Comparison of ENCODE assay signal across 9 cellular contexts in genomic region chr2:191012845-191013616, GRCh38. TPM values are rescaled to one million over a fixed set of nuclear protein-coding genes. Genes with fewer than 3 reads are reported as not detected.
DNase-seq lines count a peak whose midpoint lies in the region; FAIRE-seq and TF ChIP-seq lines count a peak whose summit lies in the region.
"Had no signal": no experiment of that assay in that cellular context is flagged by ENCODE, and none has a peak within 500 bp of the region (broad histone marks: within the 10 kb centered on the region; RNA-seq: fewer than 3 reads in every experiment).

No MANE protein-coding gene starts in this region.

- WGBS in HUES64 = 66% methylated on average over 10 of the region's 11 CpGs

- H3K4me3 Mint-ChIP-seq in activated T-helper 2 cell treated with anti-CD3 and anti-CD28 coated beads, Interferon-gamma antibody, Interleukin-2, Interleukin-4, amounts not matched to agents 10 μg/mL and 5 μg/mL and 100 μg/mL, durations not matched to agents 14 hours and 24 hours and 36 hours (ENCODE audit: low read depth) = no peak overlapping the region

- H3K27ac Mint-ChIP-seq in activated T-helper 2 cell treated with anti-CD3 and anti-CD28 coated beads, Interferon-gamma antibody, Interleukin-2, Interleukin-4, amounts not matched to agents 10 μg/mL and 5 μg/mL and 100 μg/mL, durations not matched to agents 14 hours and 24 hours and 36 hours = no peak overlapping the region

- peak overlapping the region; percentile 74 for H3K9ac ChIP-seq in HUES64 (ENCODE audit: low read depth, low read length)
- peak overlapping the region; percentile 95 for H3K9ac ChIP-seq in muscle layer of colon (ENCODE audit: low read length)

- H3K27ac ChIP-seq in HUES64 (ENCODE audit: low read depth, low read length) (no peak overlapping the region), dorsolateral prefrontal cortex (peak overlapping the region in 57 of 59 donors; percentile 61 to 99 (median 95)), muscle layer of colon (ENCODE audit: low read depth, low read length) (peak overlapping the region; percentile 97)

- H3K27me3 ChIP-seq in HUES64 (ENCODE audit: insufficient read depth, low read length) (peaks cover 33% of the 10 kb centered on the region), dorsolateral prefrontal cortex (no peaks in the 10 kb centered on the region), muscle layer of colon (ENCODE audit: control insufficient read depth in 1 of 2, insufficient read depth in 2 of 2, low read length in 2 of 2) (no peaks in the 10 kb centered on the region)

- H3K4me1 Mint-ChIP-seq in activated T-helper 2 cell treated with anti-CD3 and anti-CD28 coated beads, Interferon-gamma antibody, Interleukin-2, Interleukin-4, amounts not matched to agents 10 μg/mL and 5 μg/mL and 100 μg/mL, durations not matched to agents 14 hours and 24 hours and 36 hours (ENCODE audit: low read depth) = peaks cover 38% of the 10 kb centered on the region

- H3K36me3 Mint-ChIP-seq in activated T-helper 2 cell treated with anti-CD3 and anti-CD28 coated beads, Interferon-gamma antibody, Interleukin-2, Interleukin-4, amounts not matched to agents 10 μg/mL and 5 μg/mL and 100 μg/mL, durations not matched to agents 14 hours and 24 hours and 36 hours (ENCODE audit: low read depth) = peaks cover 41% of the 10 kb centered on the region

- H3K36me3 ChIP-seq in HUES64 (ENCODE audit: insufficient read depth, low read length) (peaks cover 27% of the 10 kb centered on the region), muscle layer of colon (ENCODE audit: insufficient read depth, low read length) (peaks cover 9% of the 10 kb centered on the region)

- intact Hi-C loops in dorsolateral prefrontal cortex (cut with DNase I) = loop anchor here (5.0 to 10.0 kb wide), 3 partner anchors 131 to 1228 kb away; partner anchors contain the start of genes GLS (in 1 of the 2), NEMP2 (in 1 of the 2), ORMDL1 (in 1 of the 2) and PMS1 (in 1 of the 2)
- intact Hi-C loops in activated T-helper 2 cell treated with anti-CD3 and anti-CD28 coated beads, Interferon-gamma antibody, Interleukin-2, Interleukin-4, amounts not matched to agents 10 μg/mL and 5 μg/mL and 100 μg/mL, durations not matched to agents 14 hours and 24 hours and 36 hours (cut with micrococcal nuclease) = loop anchor here (5.0 kb wide), 1 partner anchor 1226 kb away; no protein-coding TSS in a partner anchor

- no peak for FAIRE-seq in D721Med (lab: Jason Lieb, UNC)

- H3K4me3 ChIP-seq in HUES64 (ENCODE audit: low read length) (peak overlapping the region; percentile 92), dorsolateral prefrontal cortex (peak overlapping the region; percentile 65 to 100 (median 91)), muscle layer of colon (ENCODE audit: low read depth in 1 of 2, low read length in 2 of 2) (peak overlapping the region; percentile 88 to 100)

- no peak for TF ChIP-seq CTCF in dorsolateral prefrontal cortex (IDR thresholded peaks at IDR 0.05 in 54 of 56, conservative IDR thresholded peaks at IDR 0.05 in 2 of 56; ENCODE audit: low read depth in 1 of 56, partially characterized antibody in 56 of 56)
- no peak for TF ChIP-seq CTCF in D721Med (IDR thresholded peaks at IDR 0.05; ENCODE audit: insufficient read depth, missing control alignments)

- DNase-seq in CD1c-positive myeloid dendritic cell (ENCODE audit: extremely low spot score) (peak; percentile 58), dorsolateral prefrontal cortex (no peak), D721Med (ENCODE audit: insufficient read length, low spot score) (no peak), AG20443 (ENCODE audit: low spot score) (no peak), HT-29 (ENCODE audit: low spot score) (no peak)
- no peak for DNase-seq in activated T-helper 2 cell treated with anti-CD3 and anti-CD28 coated beads, Interferon-gamma antibody, Interleukin-2, Interleukin-4, amounts not matched to agents 10 μg/mL and 5 μg/mL and 100 μg/mL, durations not matched to agents 14 hours and 24 hours and 36 hours (ENCODE audit: low spot score)
- DNase-seq: left cardiac atrium had no signal

- peaks cover 4% of the 10 kb centered on the region for H3K9me3 Mint-ChIP-seq in activated T-helper 2 cell treated with anti-CD3 and anti-CD28 coated beads, Interferon-gamma antibody, Interleukin-2, Interleukin-4, amounts not matched to agents 10 μg/mL and 5 μg/mL and 100 μg/mL, durations not matched to agents 14 hours and 24 hours and 36 hours

- H3K9me3 ChIP-seq in HUES64 (ENCODE audit: insufficient read depth, low read depth, low read length) (no peaks in the 10 kb centered on the region; the same call in 1 of the 2 replicates), muscle layer of colon (ENCODE audit: low read length) (no peaks in the 10 kb centered on the region)

- no peaks in the 10 kb centered on the region for H3K27me3 Mint-ChIP-seq in activated T-helper 2 cell treated with anti-CD3 and anti-CD28 coated beads, Interferon-gamma antibody, Interleukin-2, Interleukin-4, amounts not matched to agents 10 μg/mL and 5 μg/mL and 100 μg/mL, durations not matched to agents 14 hours and 24 hours and 36 hours (ENCODE audit: low read depth)

- H3K4me1 ChIP-seq in HUES64 (ENCODE audit: insufficient read depth, low read length) (peaks cover 5% of the 10 kb centered on the region; the same call in 1 of the 2 replicates), muscle layer of colon (ENCODE audit: insufficient read depth, low read length) (peaks cover 31% of the 10 kb centered on the region)

RNA-seq across cellular contexts. Expression of gene STAT1, which starts 0.9 kb away (rescaled TPM):
- 32.8 TPM for polyA plus RNA-seq in HUES64 (2013, experiment 1 of 2)
- polyA plus RNA-seq in HUES64 (2013, experiment 2 of 2) = 37.5 TPM
- 100 to 1,000 TPM in 3 of 120 experiments, 10 to 100 TPM in 117; 23.0 to 286 (median 57.5) TPM for total RNA-seq in dorsolateral prefrontal cortex
- 135 and 139 TPM in 2 replicates for total RNA-seq in activated T-helper 2 cell treated with anti-CD3 and anti-CD28 coated beads, Interferon-gamma antibody, Interleukin-2, Interleukin-4, amounts not matched to agents 10 μg/mL and 5 μg/mL and 100 μg/mL, durations not matched to agents 14 hours and 24 hours and 36 hours
- total RNA-seq in HT-29 (2014; rRNA removed; shearing (Covaris generic)) = 44.0 and 52.8 TPM in 2 replicates
